40 cellular contexts compared by ENCODE assay signal in genomic region chr20:164618-165017, GRCh38. TPM values are rescaled to one million over a fixed set of nuclear protein-coding genes. Genes with fewer than 3 reads are reported as not detected.
"Had no signal": no experiment of that assay in that cellular context is flagged by ENCODE, and none has a peak within 500 bp of the region (broad histone marks: within the 10 kb centered on the region; RNA-seq: fewer than 3 reads in every experiment).

No MANE protein-coding gene starts in this region.

- H3K9me3 ChIP-seq: adrenal gland, ascending aorta, body of pancreas, breast epithelium had no signal

- H3K36me3 ChIP-seq: adrenal gland, ascending aorta, brain microvascular endothelial cell, breast epithelium, cardiac muscle cell had no signal

- FAIRE-seq: astrocyte, bronchial epithelial cell had no signal

- DNase-seq: activated effector memory CD4-positive, alpha-beta T cell treated with anti-CD3 and anti-CD28 coated beads, Interleukin-2, amount 50 U/mL, for 16 hours; activated effector memory CD4-positive, alpha-beta T cell treated with Interleukin-2 at 50 U/mL for 16 hours; activated gamma-delta T cell; activated gamma-delta T cell treated with Interleukin-2 at 50 U/mL for 16 hours; activated naive CD4-positive, alpha-beta T cell; activated naive CD4-positive, alpha-beta T cell treated with anti-CD3 and anti-CD28 coated beads for 36 hours; activated naive CD4-positive, alpha-beta T cell treated with anti-CD3 and anti-CD28 coated beads, Interleukin-2, amount 10 ng/mL, durations not matched to agents 7 days and 5 days; activated naive CD4-positive, alpha-beta T cell treated with anti-CD3 and anti-CD28 coated beads, Interleukin-2, amount 50 U/mL, for 16 hours; activated naive CD4-positive, alpha-beta T cell treated with Interleukin-2 at 50 U/mL for 16 hours; activated naive CD8-positive, alpha-beta T cell treated with anti-CD3 and anti-CD28 coated beads for 36 hours; activated naive CD8-positive, alpha-beta T cell treated with anti-CD3 and anti-CD28 coated beads, Interleukin-2, amount 10 ng/mL, durations not matched to agents 7 days and 5 days; activated naive CD8-positive, alpha-beta T cell treated with anti-CD3 and anti-CD28 coated beads, Interleukin-2, amount 50 U/mL, for 24 hours; activated T-cell treated with anti-CD3 and anti-CD28 coated beads for 4 hours; activated T-cell treated with anti-CD3 and anti-CD28 coated beads, Interleukin-2, amount 50 U/mL, for 1 hour; activated T-cell treated with anti-CD3 and anti-CD28 coated beads, Interleukin-2, amount 50 U/mL, for 24 hours; activated T-cell treated with anti-CD3 and anti-CD28 coated beads, Interleukin-2, amount 50 U/mL, for 4 hours; activated T-cell treated with anti-CD3 and anti-CD28 coated beads, Interleukin-2, amount 50 U/mL, for 48 hours; activated T-cell treated with anti-CD3 and anti-CD28 coated beads, Interleukin-2, amount 50 U/mL, for 72 hours; adrenal gland; amniotic stem cell; amygdala; anterior cingulate cortex; aorta; body of pancreas; brain microvascular endothelial cell; caudate nucleus; central memory CD4-positive, alpha-beta T cell; cerebellar nuclear complex had no signal

- H3K4me3 ChIP-seq: adrenal gland, ascending aorta, body of pancreas, breast epithelium, cardiac muscle cell had no signal

- H3K27ac ChIP-seq: adrenal gland, ascending aorta, body of pancreas, brain microvascular endothelial cell, breast epithelium, cardiac muscle cell had no signal

- H3K4me1 ChIP-seq: adrenal gland, ascending aorta, body of pancreas, breast epithelium had no signal

- ATAC-seq: activated naive CD4-positive, alpha-beta T cell treated with anti-CD3 and anti-CD28 coated beads, Interleukin-2, amount 50 U/mL, for 72 hours; activated naive CD8-positive, alpha-beta T cell treated with anti-CD3 and anti-CD28 coated beads, Interleukin-2, amount 50 U/mL, for 24 hours; activated T-cell treated with anti-CD3 and anti-CD28 coated beads, Interleukin-2, amount 50 U/mL, for 4 hours; activated T-cell treated with anti-CD3 and anti-CD28 coated beads, Interleukin-2, amount 50 U/mL, for 72 hours; activated T-helper 17 cell treated with anti-CD3 and anti-CD28 coated beads, Interleukin-2, amount 50 U/mL, for 72 hours; body of pancreas had no signal

- H3K27me3 ChIP-seq: adrenal gland, ascending aorta, body of pancreas, brain microvascular endothelial cell, breast epithelium, cardiac muscle cell had no signal

RNA-seq across cellular contexts. Expression of gene DEFB127, which starts 7.4 kb away (rescaled TPM):
- total RNA-seq: activated naive CD4-positive, alpha-beta T cell treated with anti-CD3 and anti-CD28 coated beads for 36 hours; activated naive CD4-positive, alpha-beta T cell treated with anti-CD3 and anti-CD28 coated beads, Interleukin-2, amount 50 U/mL, for 72 hours; activated naive CD8-positive, alpha-beta T cell treated with anti-CD3 and anti-CD28 coated beads for 36 hours; activated naive CD8-positive, alpha-beta T cell treated with anti-CD3 and anti-CD28 coated beads, Interleukin-2, amount 10 ng/mL, durations not matched to agents 7 days and 5 days; activated T-cell treated with anti-CD3 and anti-CD28 coated beads, Interleukin-2, amount 50 U/mL, for 4 hours; activated T-cell treated with anti-CD3 and anti-CD28 coated beads, Interleukin-2, amount 50 U/mL, for 72 hours; activated T-helper 1 cell treated with anti-CD3 and anti-CD28 coated beads, Interleukin-12 subunit alpha, Interleukin-12 subunit beta, Interleukin-2, Interleukin-4 antibody, amounts not matched to agents 30 ng/mL and 10 ng/mL and 1 ng/mL, durations not matched to agents 14 hours and 24 hours and 36 hours; activated T-helper 17 cell treated with anti-CD3 and anti-CD28 coated beads, Interleukin-2, amount 50 U/mL, for 72 hours; activated T-helper 2 cell treated with anti-CD3 and anti-CD28 coated beads, Interferon-gamma antibody, Interleukin-2, Interleukin-4, amounts not matched to agents 10 μg/mL and 5 μg/mL and 100 μg/mL, durations not matched to agents 14 hours and 24 hours and 36 hours; adrenal gland; aorta; ascending aorta; astrocyte; body of pancreas; breast epithelium; bronchial epithelial cell; cardiac muscle cell; cardiac septum; cerebellum had no signal
- polyA plus RNA-seq: adipose tissue, adrenal gland, aorta, cardiac muscle cell had no signal

RNA-seq across cellular contexts. Expression of gene DEFB126, which starts 22.2 kb away (rescaled TPM):
- total RNA-seq: activated naive CD4-positive, alpha-beta T cell treated with anti-CD3 and anti-CD28 coated beads for 36 hours; activated naive CD4-positive, alpha-beta T cell treated with anti-CD3 and anti-CD28 coated beads, Interleukin-2, amount 50 U/mL, for 72 hours; activated naive CD8-positive, alpha-beta T cell treated with anti-CD3 and anti-CD28 coated beads for 36 hours; activated naive CD8-positive, alpha-beta T cell treated with anti-CD3 and anti-CD28 coated beads, Interleukin-2, amount 10 ng/mL, durations not matched to agents 7 days and 5 days; activated T-cell treated with anti-CD3 and anti-CD28 coated beads, Interleukin-2, amount 50 U/mL, for 4 hours; activated T-cell treated with anti-CD3 and anti-CD28 coated beads, Interleukin-2, amount 50 U/mL, for 72 hours; activated T-helper 1 cell treated with anti-CD3 and anti-CD28 coated beads, Interleukin-12 subunit alpha, Interleukin-12 subunit beta, Interleukin-2, Interleukin-4 antibody, amounts not matched to agents 30 ng/mL and 10 ng/mL and 1 ng/mL, durations not matched to agents 14 hours and 24 hours and 36 hours; activated T-helper 17 cell treated with anti-CD3 and anti-CD28 coated beads, Interleukin-2, amount 50 U/mL, for 72 hours; activated T-helper 2 cell treated with anti-CD3 and anti-CD28 coated beads, Interferon-gamma antibody, Interleukin-2, Interleukin-4, amounts not matched to agents 10 μg/mL and 5 μg/mL and 100 μg/mL, durations not matched to agents 14 hours and 24 hours and 36 hours; adrenal gland; aorta; ascending aorta; astrocyte; body of pancreas; breast epithelium; bronchial epithelial cell; cardiac muscle cell; cardiac septum; cerebellum had no signal
- polyA plus RNA-seq: adipose tissue, adrenal gland, aorta, cardiac muscle cell had no signal

RNA-seq across cellular contexts. Expression of gene DEFB128, which starts 24.9 kb away (rescaled TPM):
- total RNA-seq: activated naive CD4-positive, alpha-beta T cell treated with anti-CD3 and anti-CD28 coated beads for 36 hours; activated naive CD4-positive, alpha-beta T cell treated with anti-CD3 and anti-CD28 coated beads, Interleukin-2, amount 50 U/mL, for 72 hours; activated naive CD8-positive, alpha-beta T cell treated with anti-CD3 and anti-CD28 coated beads for 36 hours; activated naive CD8-positive, alpha-beta T cell treated with anti-CD3 and anti-CD28 coated beads, Interleukin-2, amount 10 ng/mL, durations not matched to agents 7 days and 5 days; activated T-cell treated with anti-CD3 and anti-CD28 coated beads, Interleukin-2, amount 50 U/mL, for 4 hours; activated T-cell treated with anti-CD3 and anti-CD28 coated beads, Interleukin-2, amount 50 U/mL, for 72 hours; activated T-helper 1 cell treated with anti-CD3 and anti-CD28 coated beads, Interleukin-12 subunit alpha, Interleukin-12 subunit beta, Interleukin-2, Interleukin-4 antibody, amounts not matched to agents 30 ng/mL and 10 ng/mL and 1 ng/mL, durations not matched to agents 14 hours and 24 hours and 36 hours; activated T-helper 17 cell treated with anti-CD3 and anti-CD28 coated beads, Interleukin-2, amount 50 U/mL, for 72 hours; activated T-helper 2 cell treated with anti-CD3 and anti-CD28 coated beads, Interferon-gamma antibody, Interleukin-2, Interleukin-4, amounts not matched to agents 10 μg/mL and 5 μg/mL and 100 μg/mL, durations not matched to agents 14 hours and 24 hours and 36 hours; adrenal gland; aorta; ascending aorta; astrocyte; body of pancreas; breast epithelium; bronchial epithelial cell; cardiac muscle cell; cardiac septum; cerebellum had no signal
- polyA plus RNA-seq: adipose tissue, adrenal gland, aorta, cardiac muscle cell had no signal
